20 cellular contexts compared by ENCODE assay signal in the genomic region with DNA sequence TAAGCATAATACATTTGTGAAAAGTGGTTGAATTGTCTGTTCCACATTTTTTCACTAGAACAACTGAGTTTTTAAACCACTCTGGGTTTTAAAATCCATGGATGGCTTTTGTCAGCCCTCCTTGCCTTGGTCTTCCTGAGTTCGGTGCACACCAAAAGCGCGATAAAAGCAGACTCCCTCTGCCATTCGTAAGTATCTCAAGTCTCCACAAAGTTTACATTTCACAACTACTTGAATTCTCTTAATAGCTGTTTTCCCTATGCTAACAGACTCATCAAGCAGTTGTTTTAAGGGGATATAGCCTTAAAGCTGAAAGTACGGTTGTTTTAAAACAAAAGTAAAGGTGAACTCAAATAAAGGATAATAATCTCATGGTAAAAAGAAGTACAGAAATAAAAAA. TPM values are rescaled to one million over a fixed set of nuclear protein-coding genes. Genes with fewer than 3 reads are reported as not detected.
DNase-seq lines count a peak whose midpoint lies in the region; ATAC-seq, FAIRE-seq and TF ChIP-seq lines count a peak whose summit lies in the region.
"Had no signal": no experiment of that assay in that cellular context is flagged by ENCODE, and none has a peak within 500 bp of the region (broad histone marks: within the 10 kb centered on the region; RNA-seq: fewer than 3 reads in every experiment).

No MANE protein-coding gene starts in this region.

- no peaks in the 10 kb centered on the region for H3K27me3 ChIP-seq in left lung
- no peaks in the 10 kb centered on the region for H3K27me3 ChIP-seq in thyroid gland
- H3K27me3 ChIP-seq: BE2C; BLaER1 treated with 17β-estradiol and CSF1 and Interleukin-3, amounts not matched to agents 10 nM and 100 nM had no signal

- no peak overlapping the region for H3K27ac Mint-ChIP-seq in activated T-helper 17 cell treated with anti-CD3 and anti-CD28 coated beads, Interleukin-2, amount 50 U/mL, for 72 hours
- H3K27ac Mint-ChIP-seq: CD14-positive monocyte; CD4-positive, alpha-beta T cell; CD8-positive, alpha-beta memory T cell; GM23338 had no signal

- H3K4me3 Mint-ChIP-seq in activated T-helper 17 cell treated with anti-CD3 and anti-CD28 coated beads, Interleukin-2, amount 50 U/mL, for 72 hours, result no peak overlapping the region
- H3K4me3 Mint-ChIP-seq: CD14-positive monocyte; CD4-positive, alpha-beta T cell; CD8-positive, alpha-beta memory T cell; GM23338 had no signal

- H3K4me3 ChIP-seq in left lung (no peak overlapping the region), thyroid gland (replicated peaks in 1 of 3) (no peak overlapping the region)
- H3K4me3 ChIP-seq: BLaER1 treated with 17β-estradiol and CSF1 and Interleukin-3, amounts not matched to agents 10 nM and 100 nM; GM12878; GM23338 had no signal

- H3K27ac ChIP-seq in left lung (no peak overlapping the region), thyroid gland (peak overlapping the region in 2 of 3 donors; percentile 22 to 49)
- H3K27ac ChIP-seq: BLaER1 treated with 17β-estradiol and CSF1 and Interleukin-3, amounts not matched to agents 10 nM and 100 nM had no signal

- DNase-seq in H54 (ENCODE audit: insufficient read length, low spot score) (no peak), left lung (no peak), thyroid gland (no peak), GM10266 (ENCODE audit: extremely low spot score) (no peak), 8988T (no peak)
- DNase-seq: ACHN; AML-193; BE2C; CD4-positive, alpha-beta T cell; CD8-positive, alpha-beta memory T cell; DMS53; DMS79 treated with DMSO at 0.1 percent for 48 hours; H7; HCEC 1CT had no signal

- H3K4me1 Mint-ChIP-seq in activated T-helper 17 cell treated with anti-CD3 and anti-CD28 coated beads, Interleukin-2, amount 50 U/mL, for 72 hours, result no peaks in the 10 kb centered on the region
- H3K4me1 Mint-ChIP-seq: CD14-positive monocyte, GM23338 had no signal

- peaks cover 0 to 9% of the 10 kb centered on the region in 2 donors for H3K9me3 ChIP-seq in left lung
- no peaks in the 10 kb centered on the region for H3K9me3 ChIP-seq in thyroid gland
- H3K9me3 ChIP-seq: BE2C had no signal

- H3K36me3 Mint-ChIP-seq in activated T-helper 17 cell treated with anti-CD3 and anti-CD28 coated beads, Interleukin-2, amount 50 U/mL, for 72 hours (ENCODE audit: low read depth), result no peaks in the 10 kb centered on the region
- H3K36me3 Mint-ChIP-seq: CD14-positive monocyte; CD8-positive, alpha-beta memory T cell had no signal

- ATAC-seq in left lung, result peak; percentile 82
- ATAC-seq in activated T-helper 17 cell treated with anti-CD3 and anti-CD28 coated beads, Interleukin-2, amount 50 U/mL, for 72 hours (replicated peaks), result no peak
- ATAC-seq: GM12878, GM23338 had no signal

- 39 to 56% methylated on average over 5 of the region's 5 CpGs for WGBS in thyroid gland, 2 donors

- H3K9me3 Mint-ChIP-seq in activated T-helper 17 cell treated with anti-CD3 and anti-CD28 coated beads, Interleukin-2, amount 50 U/mL, for 72 hours, result no peaks in the 10 kb centered on the region

- TF ChIP-seq CTCF in left lung (IDR thresholded peaks at IDR 0.05) (no peak), thyroid gland (IDR thresholded peaks at IDR 0.05) (no peak), GM10266 (IDR thresholded peaks at IDR 0.05; ENCODE audit: control insufficient read depth, insufficient read depth, low read depth, missing control alignments) (no peak)

- H3K27me3 Mint-ChIP-seq in activated T-helper 17 cell treated with anti-CD3 and anti-CD28 coated beads, Interleukin-2, amount 50 U/mL, for 72 hours, result no peaks in the 10 kb centered on the region
- H3K27me3 Mint-ChIP-seq: CD4-positive, alpha-beta T cell had no signal

- TF ChIP-seq POLR2A in H54 (IDR thresholded peaks at IDR 0.05; ENCODE audit: low read depth, low read length) (no peak), thyroid gland (IDR thresholded peaks at IDR 0.05) (no peak)

- FAIRE-seq in H54 (lab: Jason Lieb, UNC), result peak; percentile 64
- FAIRE-seq: D721Med, GM12878 had no signal

- no peaks in the 10 kb centered on the region for H3K36me3 ChIP-seq in left lung
- H3K36me3 ChIP-seq in thyroid gland, result no peaks in the 10 kb centered on the region
- H3K36me3 ChIP-seq: BE2C; BLaER1 treated with 17β-estradiol and CSF1 and Interleukin-3, amounts not matched to agents 10 nM and 100 nM had no signal

- H3K4me1 ChIP-seq in left lung, result no peaks in the 10 kb centered on the region
- H3K4me1 ChIP-seq in thyroid gland, result peaks cover 12 to 22% of the 10 kb centered on the region in 2 donors
- H3K4me1 ChIP-seq: BE2C; BLaER1 treated with 17β-estradiol and CSF1 and Interleukin-3, amounts not matched to agents 10 nM and 100 nM had no signal

- intact Hi-C loops in left lung (cut with DNase I) (no loop called here), thyroid gland (cut with DNase I) (no loop called here)

RNA-seq across cellular contexts. Expression of a gene that starts 52.9 kb away (rescaled TPM):
- total RNA-seq in left lung, result 10 to 100 TPM; 17.1 to 34.1 TPM
- 100 to 1,000 TPM in 3 of 4 donors, 10 to 100 TPM in 1; 90.7 to 208 (median 127) TPM for total RNA-seq in thyroid gland
- total RNA-seq in activated T-helper 17 cell treated with anti-CD3 and anti-CD28 coated beads, Interleukin-2, amount 50 U/mL, for 72 hours, result under 1 TPM; 0.80 to 0.85 TPM

Comparison
In these comparisons a context has a peak if more than half of its experiments do, and no peak if none do; other contexts are left out.
1. H3K27ac ChIP-seq: peak in thyroid gland (2 of 3); none in left lung (0 of 2).
2. RNA of a gene that starts 52.9 kb away (total RNA-seq): 90.7 to 208 TPM in thyroid gland and 17.1 to 34.1 TPM in left lung; 0.80 to 0.85 TPM in activated T-helper 17 cell treated with anti-CD3 and anti-CD28 coated beads, Interleukin-2, amount 50 U/mL, for 72 hours; every median in the first group is over 4 times any median in the second.